Comparison of ENCODE assay signal across 40 cellular contexts in the genomic region with DNA sequence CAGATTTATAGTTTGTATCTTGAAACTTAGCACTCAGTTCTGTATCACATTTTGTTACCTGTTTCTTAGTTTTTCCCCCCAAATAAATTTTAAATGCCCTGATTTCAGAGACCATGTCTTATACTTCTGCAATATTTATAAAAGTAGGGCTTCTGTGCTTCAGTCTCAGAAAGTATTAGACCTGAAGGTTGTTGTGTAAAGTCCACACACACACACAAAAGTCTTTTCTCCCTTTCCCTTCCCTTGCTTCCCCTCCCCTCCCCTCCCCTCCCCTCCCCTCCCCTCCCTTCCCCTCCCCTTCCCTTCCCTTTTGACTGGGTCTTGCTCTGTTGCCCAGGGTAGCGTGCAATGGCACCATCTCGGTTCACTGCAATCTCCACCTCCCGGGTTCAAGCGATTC. TPM values are rescaled to one million over a fixed set of nuclear protein-coding genes. Genes with fewer than 3 reads are reported as not detected.
"Had no signal": no experiment of that assay in that cellular context is flagged by ENCODE, and none has a peak within 500 bp of the region (broad histone marks: within the 10 kb centered on the region; RNA-seq: fewer than 3 reads in every experiment).

No MANE protein-coding gene starts in this region.

- H3K4me1 Mint-ChIP-seq: activated naive CD4-positive, alpha-beta T cell treated with anti-CD3 and anti-CD28 coated beads, Interleukin-2, amount 10 ng/mL, durations not matched to agents 7 days and 5 days; activated naive CD4-positive, alpha-beta T cell treated with anti-CD3 and anti-CD28 coated beads, Interleukin-2, amount 50 U/mL, for 24 hours; activated naive CD8-positive, alpha-beta T cell treated with anti-CD3 and anti-CD28 coated beads for 36 hours; activated naive CD8-positive, alpha-beta T cell treated with anti-CD3 and anti-CD28 coated beads, Interleukin-2, amount 10 ng/mL, durations not matched to agents 7 days and 5 days; activated naive CD8-positive, alpha-beta T cell treated with anti-CD3 and anti-CD28 coated beads, Interleukin-2, amount 50 U/mL, for 24 hours; activated T-helper 17 cell treated with anti-CD3 and anti-CD28 coated beads, Interleukin-2, amount 50 U/mL, for 72 hours; central memory CD8-positive, alpha-beta T cell had no signal

- FAIRE-seq: astrocyte, bronchial epithelial cell had no signal

- DNase-seq: activated effector memory CD4-positive, alpha-beta T cell treated with anti-CD3 and anti-CD28 coated beads, Interleukin-2, amount 50 U/mL, for 16 hours; activated effector memory CD4-positive, alpha-beta T cell treated with Interleukin-2 at 50 U/mL for 16 hours; activated gamma-delta T cell; activated gamma-delta T cell treated with Interleukin-2 at 50 U/mL for 16 hours; activated naive CD4-positive, alpha-beta T cell; activated naive CD4-positive, alpha-beta T cell treated with anti-CD3 and anti-CD28 coated beads for 36 hours; activated naive CD4-positive, alpha-beta T cell treated with anti-CD3 and anti-CD28 coated beads, Interleukin-2, amount 10 ng/mL, durations not matched to agents 7 days and 5 days; activated naive CD4-positive, alpha-beta T cell treated with anti-CD3 and anti-CD28 coated beads, Interleukin-2, amount 50 U/mL, for 16 hours; activated naive CD4-positive, alpha-beta T cell treated with Interleukin-2 at 50 U/mL for 16 hours; activated naive CD8-positive, alpha-beta T cell treated with anti-CD3 and anti-CD28 coated beads for 36 hours; activated naive CD8-positive, alpha-beta T cell treated with anti-CD3 and anti-CD28 coated beads, Interleukin-2, amount 10 ng/mL, durations not matched to agents 7 days and 5 days; activated naive CD8-positive, alpha-beta T cell treated with anti-CD3 and anti-CD28 coated beads, Interleukin-2, amount 50 U/mL, for 24 hours; activated T-cell treated with anti-CD3 and anti-CD28 coated beads, Interleukin-2, amount 50 U/mL, for 1 hour; activated T-cell treated with anti-CD3 and anti-CD28 coated beads, Interleukin-2, amount 50 U/mL, for 24 hours; activated T-cell treated with anti-CD3 and anti-CD28 coated beads, Interleukin-2, amount 50 U/mL, for 4 hours; activated T-cell treated with anti-CD3 and anti-CD28 coated beads, Interleukin-2, amount 50 U/mL, for 48 hours; activated T-cell treated with anti-CD3 and anti-CD28 coated beads, Interleukin-2, amount 50 U/mL, for 72 hours; adrenal gland; amniotic stem cell; amygdala; anterior cingulate cortex; aorta; body of pancreas; brain microvascular endothelial cell; caudate nucleus; central memory CD4-positive, alpha-beta T cell; cerebellar nuclear complex had no signal

- H3K4me3 ChIP-seq: adrenal gland, ascending aorta, body of pancreas, breast epithelium, cardiac muscle cell had no signal

- H3K4me3 Mint-ChIP-seq: activated naive CD4-positive, alpha-beta T cell treated with anti-CD3 and anti-CD28 coated beads for 36 hours; activated naive CD4-positive, alpha-beta T cell treated with anti-CD3 and anti-CD28 coated beads, Interleukin-2, amount 10 ng/mL, durations not matched to agents 7 days and 5 days; activated naive CD4-positive, alpha-beta T cell treated with anti-CD3 and anti-CD28 coated beads, Interleukin-2, amount 50 U/mL, for 24 hours; activated naive CD8-positive, alpha-beta T cell; activated naive CD8-positive, alpha-beta T cell treated with anti-CD3 and anti-CD28 coated beads for 36 hours; activated naive CD8-positive, alpha-beta T cell treated with anti-CD3 and anti-CD28 coated beads, Interleukin-2, amount 10 ng/mL, durations not matched to agents 7 days and 5 days; activated naive CD8-positive, alpha-beta T cell treated with anti-CD3 and anti-CD28 coated beads, Interleukin-2, amount 50 U/mL, for 24 hours; activated T-cell treated with anti-CD3 and anti-CD28 coated beads, Interleukin-2, amount 50 U/mL, for 24 hours; activated T-cell treated with anti-CD3 and anti-CD28 coated beads, Interleukin-2, amount 50 U/mL, for 4 hours; activated T-cell treated with anti-CD3 and anti-CD28 coated beads, Interleukin-2, amount 50 U/mL, for 72 hours; activated T-helper 1 cell treated with anti-CD3 and anti-CD28 coated beads, Interleukin-12 subunit alpha, Interleukin-12 subunit beta, Interleukin-2, Interleukin-4 antibody, amounts not matched to agents 30 ng/mL and 10 ng/mL and 1 ng/mL, durations not matched to agents 14 hours and 24 hours and 36 hours; activated T-helper 17 cell treated with anti-CD3 and anti-CD28 coated beads, Interleukin-2, amount 50 U/mL, for 72 hours; brain; central memory CD8-positive, alpha-beta T cell had no signal

- H3K9me3 ChIP-seq: adrenal gland, ascending aorta, body of pancreas, breast epithelium had no signal

- ATAC-seq: activated naive CD4-positive, alpha-beta T cell treated with anti-CD3 and anti-CD28 coated beads, Interleukin-2, amount 50 U/mL, for 72 hours; activated naive CD8-positive, alpha-beta T cell treated with anti-CD3 and anti-CD28 coated beads, Interleukin-2, amount 50 U/mL, for 24 hours; activated T-cell treated with anti-CD3 and anti-CD28 coated beads, Interleukin-2, amount 50 U/mL, for 4 hours; activated T-cell treated with anti-CD3 and anti-CD28 coated beads, Interleukin-2, amount 50 U/mL, for 72 hours; activated T-helper 17 cell treated with anti-CD3 and anti-CD28 coated beads, Interleukin-2, amount 50 U/mL, for 72 hours; body of pancreas had no signal

- H3K27me3 Mint-ChIP-seq: activated naive CD4-positive, alpha-beta T cell treated with anti-CD3 and anti-CD28 coated beads, Interleukin-2, amount 10 ng/mL, durations not matched to agents 7 days and 5 days; activated naive CD8-positive, alpha-beta T cell treated with anti-CD3 and anti-CD28 coated beads, Interleukin-2, amount 10 ng/mL, durations not matched to agents 7 days and 5 days had no signal

- H3K36me3 ChIP-seq: adrenal gland, ascending aorta, brain microvascular endothelial cell, breast epithelium, cardiac muscle cell had no signal

- H3K27me3 ChIP-seq: adrenal gland, ascending aorta, body of pancreas, brain microvascular endothelial cell, breast epithelium, cardiac muscle cell had no signal

- H3K36me3 Mint-ChIP-seq: activated naive CD4-positive, alpha-beta T cell treated with anti-CD3 and anti-CD28 coated beads, Interleukin-2, amount 10 ng/mL, durations not matched to agents 7 days and 5 days; activated naive CD4-positive, alpha-beta T cell treated with anti-CD3 and anti-CD28 coated beads, Interleukin-2, amount 50 U/mL, for 24 hours; activated naive CD4-positive, alpha-beta T cell treated with anti-CD3 and anti-CD28 coated beads, Interleukin-2, amount 50 U/mL, for 72 hours; activated naive CD8-positive, alpha-beta T cell; activated naive CD8-positive, alpha-beta T cell treated with anti-CD3 and anti-CD28 coated beads for 36 hours; activated naive CD8-positive, alpha-beta T cell treated with anti-CD3 and anti-CD28 coated beads, Interleukin-2, amount 10 ng/mL, durations not matched to agents 7 days and 5 days; brain had no signal

- H3K4me1 ChIP-seq: adrenal gland, ascending aorta, body of pancreas, breast epithelium had no signal

- H3K9me3 Mint-ChIP-seq: activated naive CD4-positive, alpha-beta T cell treated with anti-CD3 and anti-CD28 coated beads for 36 hours; activated naive CD4-positive, alpha-beta T cell treated with anti-CD3 and anti-CD28 coated beads, Interleukin-2, amount 10 ng/mL, durations not matched to agents 7 days and 5 days; activated naive CD4-positive, alpha-beta T cell treated with anti-CD3 and anti-CD28 coated beads, Interleukin-2, amount 50 U/mL, for 24 hours; activated naive CD4-positive, alpha-beta T cell treated with anti-CD3 and anti-CD28 coated beads, Interleukin-2, amount 50 U/mL, for 72 hours; activated naive CD8-positive, alpha-beta T cell treated with anti-CD3 and anti-CD28 coated beads for 36 hours; activated naive CD8-positive, alpha-beta T cell treated with anti-CD3 and anti-CD28 coated beads, Interleukin-2, amount 10 ng/mL, durations not matched to agents 7 days and 5 days; activated naive CD8-positive, alpha-beta T cell treated with anti-CD3 and anti-CD28 coated beads, Interleukin-2, amount 50 U/mL, for 24 hours; activated T-cell treated with anti-CD3 and anti-CD28 coated beads, Interleukin-2, amount 50 U/mL, for 24 hours; activated T-cell treated with anti-CD3 and anti-CD28 coated beads, Interleukin-2, amount 50 U/mL, for 4 hours; activated T-helper 1 cell treated with anti-CD3 and anti-CD28 coated beads, Interleukin-12 subunit alpha, Interleukin-12 subunit beta, Interleukin-2, Interleukin-4 antibody, amounts not matched to agents 30 ng/mL and 10 ng/mL and 1 ng/mL, durations not matched to agents 14 hours and 24 hours and 36 hours; activated T-helper 17 cell treated with anti-CD3 and anti-CD28 coated beads, Interleukin-2, amount 50 U/mL, for 72 hours; activated T-helper 2 cell treated with anti-CD3 and anti-CD28 coated beads, Interferon-gamma antibody, Interleukin-2, Interleukin-4, amounts not matched to agents 10 μg/mL and 5 μg/mL and 100 μg/mL, durations not matched to agents 14 hours and 24 hours and 36 hours; brain; central memory CD8-positive, alpha-beta T cell had no signal

- H3K27ac Mint-ChIP-seq: activated naive CD4-positive, alpha-beta T cell treated with anti-CD3 and anti-CD28 coated beads for 36 hours; activated naive CD4-positive, alpha-beta T cell treated with anti-CD3 and anti-CD28 coated beads, Interleukin-2, amount 10 ng/mL, durations not matched to agents 7 days and 5 days; activated naive CD4-positive, alpha-beta T cell treated with anti-CD3 and anti-CD28 coated beads, Interleukin-2, amount 50 U/mL, for 24 hours; activated naive CD4-positive, alpha-beta T cell treated with anti-CD3 and anti-CD28 coated beads, Interleukin-2, amount 50 U/mL, for 72 hours; activated naive CD8-positive, alpha-beta T cell; activated naive CD8-positive, alpha-beta T cell treated with anti-CD3 and anti-CD28 coated beads for 36 hours; activated naive CD8-positive, alpha-beta T cell treated with anti-CD3 and anti-CD28 coated beads, Interleukin-2, amount 10 ng/mL, durations not matched to agents 7 days and 5 days; activated naive CD8-positive, alpha-beta T cell treated with anti-CD3 and anti-CD28 coated beads, Interleukin-2, amount 50 U/mL, for 24 hours; activated T-cell treated with anti-CD3 and anti-CD28 coated beads, Interleukin-2, amount 50 U/mL, for 24 hours; activated T-cell treated with anti-CD3 and anti-CD28 coated beads, Interleukin-2, amount 50 U/mL, for 72 hours; activated T-helper 1 cell treated with anti-CD3 and anti-CD28 coated beads, Interleukin-12 subunit alpha, Interleukin-12 subunit beta, Interleukin-2, Interleukin-4 antibody, amounts not matched to agents 30 ng/mL and 10 ng/mL and 1 ng/mL, durations not matched to agents 14 hours and 24 hours and 36 hours; activated T-helper 17 cell treated with anti-CD3 and anti-CD28 coated beads, Interleukin-2, amount 50 U/mL, for 72 hours; activated T-helper 2 cell treated with anti-CD3 and anti-CD28 coated beads, Interferon-gamma antibody, Interleukin-2, Interleukin-4, amounts not matched to agents 10 μg/mL and 5 μg/mL and 100 μg/mL, durations not matched to agents 14 hours and 24 hours and 36 hours had no signal

- H3K27ac ChIP-seq: adrenal gland, ascending aorta, body of pancreas, brain microvascular endothelial cell, breast epithelium, cardiac muscle cell had no signal

RNA-seq across cellular contexts. Expression of a gene that starts 41.0 kb away (rescaled TPM):
- total RNA-seq: activated naive CD8-positive, alpha-beta T cell treated with anti-CD3 and anti-CD28 coated beads for 36 hours; activated naive CD8-positive, alpha-beta T cell treated with anti-CD3 and anti-CD28 coated beads, Interleukin-2, amount 10 ng/mL, durations not matched to agents 7 days and 5 days had no signal
